13 cellular contexts compared by ENCODE assay signal in the genomic region with DNA sequence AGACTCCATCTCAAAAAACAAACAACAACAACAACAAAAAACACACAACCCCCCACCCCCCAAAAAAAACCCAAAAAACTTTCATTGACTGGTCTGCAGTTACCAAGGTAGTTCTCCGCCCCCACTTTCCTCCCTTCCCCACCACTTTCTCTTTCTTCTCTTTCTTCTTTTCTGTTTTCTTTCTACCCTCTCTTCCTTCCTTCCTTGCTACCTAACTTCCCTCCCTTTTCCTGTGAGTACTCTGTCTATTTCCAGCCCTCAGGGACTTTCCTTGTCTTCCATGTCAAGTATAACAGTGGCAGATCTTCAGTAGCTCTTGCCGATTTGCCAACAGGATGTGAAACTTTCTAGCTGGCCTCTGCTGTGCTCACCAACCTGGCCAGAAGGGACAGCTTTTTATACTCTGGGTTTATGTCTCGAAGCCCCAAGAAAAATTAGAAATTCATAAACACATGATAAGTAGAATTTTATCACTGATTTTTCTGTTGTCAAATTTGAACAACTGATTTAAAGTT.
A peak's percentile ranks its signal among the peaks of the same experiment; 100 is the strongest.
DNase-seq lines count a peak whose midpoint lies in the region; ATAC-seq and TF ChIP-seq lines count a peak whose summit lies in the region.
"Had no signal": no experiment of that assay in that cellular context is flagged by ENCODE, and none has a peak within 500 bp of the region (broad histone marks: within the 10 kb centered on the region; RNA-seq: fewer than 3 reads in every experiment).

No MANE protein-coding gene starts in this region.

- no peaks in the 10 kb centered on the region for H3K4me1 ChIP-seq in left lung
- H3K4me1 ChIP-seq: transverse colon had no signal

- no peak overlapping the region for H3K27ac ChIP-seq in left lung
- H3K27ac ChIP-seq: transverse colon had no signal

- TF ChIP-seq CTCF in left lung (IDR thresholded peaks at IDR 0.05): no peak

- H3K4me3 ChIP-seq in left lung: no peak overlapping the region
- H3K4me3 ChIP-seq: transverse colon had no signal

- no peaks in the 10 kb centered on the region for H3K36me3 ChIP-seq in left lung
- H3K36me3 ChIP-seq: transverse colon had no signal

- H3K9me3 ChIP-seq in left lung: no peaks in the 10 kb centered on the region
- H3K9me3 ChIP-seq: transverse colon had no signal

- ATAC-seq in GM21447 (IDR thresholded peaks at IDR 0.05; ENCODE audit: unreplicated experiment): peak; percentile 53
- ATAC-seq in HG03469 (IDR thresholded peaks at IDR 0.05; ENCODE audit: unreplicated experiment): peak; percentile 47
- no peak for ATAC-seq in activated CD4-positive, CD25-positive, alpha-beta regulatory T cell treated with anti-CD3 and anti-CD28 coated beads, Interleukin-2, amount 50 U/mL, for 24 hours
- no peak for ATAC-seq in left lung

- H3K27me3 ChIP-seq in left lung: no peaks in the 10 kb centered on the region
- H3K27me3 ChIP-seq: transverse colon had no signal

- intact Hi-C loops in left lung (cut with DNase I): no loop called here

- DNase-seq in CD1c-positive myeloid dendritic cell (ENCODE audit: extremely low spot score): peak; percentile 10
- DNase-seq in germinal center (ENCODE audit: low spot score): peak; percentile 23
- DNase-seq in stimulated activated CD4-positive, alpha-beta T cell treated with anti-CD3 and anti-CD28 coated beads, Interleukin-4, amount 100 ng/mL, for 4 hours: no peak
- no peak for DNase-seq in left lung
- DNase-seq in midbrain (lab: John Stamatoyannopoulos, UW): no peak
- DNase-seq: activated CD8-positive, alpha-beta memory T cell treated with anti-CD3 and anti-CD28 coated beads, Interleukin-2, amount 50 U/mL, for 48 hours; activated naive CD4-positive, alpha-beta T cell treated with anti-CD3 and anti-CD28 coated beads, Interleukin-2, amount 10 ng/mL, durations not matched to agents 7 days and 5 days; NCI-H2029 treated with DMSO at 0.1 percent for 48 hours; stimulated activated CD8-positive, alpha-beta memory T cell treated with anti-CD3 and anti-CD28 coated beads, Interleukin-4, amount 100 ng/mL, for 48 hours; transverse colon had no signal

Comparison
In these comparisons a context has a peak if more than half of its experiments do, and no peak if none do; other contexts are left out.
1. DNase-seq: peak in CD1c-positive myeloid dendritic cell (single experiment) and germinal center (single experiment); none in stimulated activated CD4-positive, alpha-beta T cell treated with anti-CD3 and anti-CD28 coated beads, Interleukin-4, amount 100 ng/mL, for 4 hours (0 of 2), left lung (0 of 2) and midbrain (single experiment).
2. ATAC-seq: peak in GM21447 (single experiment) and HG03469 (single experiment); none in activated CD4-positive, CD25-positive, alpha-beta regulatory T cell treated with anti-CD3 and anti-CD28 coated beads, Interleukin-2, amount 50 U/mL, for 24 hours (0 of 2) and left lung (single experiment).